In the genomic region with DNA sequence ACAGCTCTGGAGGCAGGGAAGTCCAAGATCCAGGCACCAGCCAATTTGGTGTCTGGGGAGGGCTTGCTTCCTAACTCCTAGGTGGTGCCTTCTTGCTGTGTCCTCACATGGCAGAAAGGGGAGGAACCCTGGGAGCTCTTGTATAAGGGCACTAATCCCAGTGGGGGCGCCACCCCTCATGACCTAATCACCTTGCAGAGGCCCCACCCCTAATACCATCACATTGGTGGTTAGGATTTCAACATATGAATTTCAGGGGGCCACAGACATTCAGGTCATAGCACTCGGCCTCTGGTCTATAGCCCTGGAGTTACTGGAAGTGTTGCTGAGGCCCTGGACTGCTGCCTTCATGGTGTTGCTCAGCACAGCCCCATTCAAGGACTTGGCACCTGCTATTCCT, we compare ENCODE assay signal across 34 cellular contexts. TPM values are rescaled to one million over a fixed set of nuclear protein-coding genes. Genes with fewer than 3 reads are reported as not detected.
DNase-seq lines count a peak whose midpoint lies in the region; ATAC-seq, FAIRE-seq and TF ChIP-seq lines count a peak whose summit lies in the region.
"Had no signal": no experiment of that assay in that cellular context is flagged by ENCODE, and none has a peak within 500 bp of the region (broad histone marks: within the 10 kb centered on the region; RNA-seq: fewer than 3 reads in every experiment).

No MANE protein-coding gene starts in this region.

- no peak for DNase-seq in activated naive CD8-positive, alpha-beta T cell treated with anti-CD3 and anti-CD28 coated beads, Interleukin-2, amount 50 U/mL, for 24 hours
- DNase-seq in activated naive CD8-positive, alpha-beta T cell treated with anti-CD3 and anti-CD28 coated beads for 36 hours = no peak
- peak; percentile 55 for DNase-seq in NB4 (ENCODE audit: low read depth)
- no peak for DNase-seq in K562 (ENCODE audit: extremely low read depth in 1 of 4, low spot score in 3 of 4)
- peak in 1 of 3 donors; percentile 30 for DNase-seq in right lobe of liver
- DNase-seq in NCI-H1694 treated with DMSO at 0.1 percent for 48 hours (lab: John Stamatoyannopoulos, UW) = no peak
- no peak for DNase-seq in HEK293T (ENCODE audit: extremely low spot score)
- DNase-seq: activated CD4-positive, alpha-beta T cell treated with anti-CD3 and anti-CD28 coated beads, Interleukin-2, amount 10 ng/mL, durations not matched to agents 24 days and 14 days; activated naive CD4-positive, alpha-beta T cell treated with anti-CD3 and anti-CD28 coated beads, Interleukin-2, amount 10 ng/mL, durations not matched to agents 7 days and 5 days; aorta; DMS79; esophagus squamous epithelium; hypothalamus; immature natural killer cell; left colon; mesenchymal stem cell; NCI-H1092 treated with DMSO at 0.1 percent for 48 hours; NCI-H187 treated with DMSO at 0.1 percent for 48 hours; NCI-H526; RPMI8226; SK-N-SH; stimulated activated CD4-positive, alpha-beta T cell treated with anti-CD3 and anti-CD28 coated beads, Interleukin-12 subunit alpha, Interleukin-12 subunit beta, amount 100 ng/mL, for 4 hours; stimulated activated CD4-positive, alpha-beta T cell treated with anti-CD3 and anti-CD28 coated beads, Interleukin-4, amount 100 ng/mL, for 1 hour; substantia nigra; upper lobe of left lung had no signal

- TF ChIP-seq CTCF in NB4 (IDR thresholded peaks at IDR 0.05; ENCODE audit: low read depth, low read length) (no peak), K562 (IDR thresholded peaks at IDR 0.05 in 2 of 3, conservative IDR thresholded peaks at IDR 0.05 in 1 of 3; ENCODE audit: insufficient read depth in 2 of 3, low read depth in 1 of 3, low read length in 3 of 3) (no peak), right lobe of liver (IDR thresholded peaks at IDR 0.05) (no peak)

- H3K4me2 ChIP-seq in K562 (ENCODE audit: insufficient read depth, low read length) = no peak overlapping the region
- H3K4me2 ChIP-seq: BLaER1, KMS-11, SK-N-SH had no signal

- no peak for ATAC-seq in activated naive CD8-positive, alpha-beta T cell treated with anti-CD3 and anti-CD28 coated beads, Interleukin-2, amount 50 U/mL, for 24 hours
- ATAC-seq in K562 (peak; percentile 67), right lobe of liver (peak; percentile 20 to 84 (median 65)), GM18520 (IDR thresholded peaks at IDR 0.05; ENCODE audit: unreplicated experiment) (no peak)
- ATAC-seq: left colon, sciatic nerve had no signal

- peak overlapping the region; percentile 36 for H3K27ac Mint-ChIP-seq in activated naive CD8-positive, alpha-beta T cell treated with anti-CD3 and anti-CD28 coated beads, Interleukin-2, amount 50 U/mL, for 24 hours
- no peak overlapping the region for H3K27ac Mint-ChIP-seq in activated naive CD8-positive, alpha-beta T cell treated with anti-CD3 and anti-CD28 coated beads for 36 hours
- H3K27ac Mint-ChIP-seq: activated CD4-positive, alpha-beta T cell treated with anti-CD3 and anti-CD28 coated beads, Interleukin-2, amount 10 ng/mL, durations not matched to agents 24 days and 14 days; activated naive CD4-positive, alpha-beta T cell treated with anti-CD3 and anti-CD28 coated beads, Interleukin-2, amount 10 ng/mL, durations not matched to agents 7 days and 5 days; activated T-helper 1 cell treated with anti-CD3 and anti-CD28 coated beads, Interleukin-12 subunit alpha, Interleukin-12 subunit beta, Interleukin-2, Interleukin-4 antibody, amounts not matched to agents 30 ng/mL and 10 ng/mL and 1 ng/mL, durations not matched to agents 14 hours and 24 hours and 36 hours; immature natural killer cell; progenitor cell of endocrine pancreas; T-helper 1 cell treated with Interleukin-12 subunit alpha and Interleukin-12 subunit beta and Interleukin-4 antibody, amounts not matched to agents 30 μg/mL and 1 μg/mL, for 36 hours had no signal

- H3K9me3 Mint-ChIP-seq in activated naive CD8-positive, alpha-beta T cell treated with anti-CD3 and anti-CD28 coated beads, Interleukin-2, amount 50 U/mL, for 24 hours = no peaks in the 10 kb centered on the region
- no peaks in the 10 kb centered on the region for H3K9me3 Mint-ChIP-seq in activated naive CD8-positive, alpha-beta T cell treated with anti-CD3 and anti-CD28 coated beads for 36 hours
- H3K9me3 Mint-ChIP-seq: activated CD4-positive, alpha-beta T cell treated with anti-CD3 and anti-CD28 coated beads, Interleukin-2, amount 10 ng/mL, durations not matched to agents 24 days and 14 days; activated naive CD4-positive, alpha-beta T cell treated with anti-CD3 and anti-CD28 coated beads, Interleukin-2, amount 10 ng/mL, durations not matched to agents 7 days and 5 days; activated T-helper 1 cell treated with anti-CD3 and anti-CD28 coated beads, Interleukin-12 subunit alpha, Interleukin-12 subunit beta, Interleukin-2, Interleukin-4 antibody, amounts not matched to agents 30 ng/mL and 10 ng/mL and 1 ng/mL, durations not matched to agents 14 hours and 24 hours and 36 hours; immature natural killer cell; T-helper 1 cell treated with Interleukin-12 subunit alpha and Interleukin-12 subunit beta and Interleukin-4 antibody, amounts not matched to agents 30 μg/mL and 1 μg/mL, for 36 hours had no signal

- H3K4me3 Mint-ChIP-seq in activated naive CD8-positive, alpha-beta T cell treated with anti-CD3 and anti-CD28 coated beads, Interleukin-2, amount 50 U/mL, for 24 hours = no peak overlapping the region
- no peak overlapping the region for H3K4me3 Mint-ChIP-seq in activated naive CD8-positive, alpha-beta T cell treated with anti-CD3 and anti-CD28 coated beads for 36 hours
- H3K4me3 Mint-ChIP-seq: activated CD4-positive, alpha-beta T cell treated with anti-CD3 and anti-CD28 coated beads, Interleukin-2, amount 10 ng/mL, durations not matched to agents 24 days and 14 days; activated naive CD4-positive, alpha-beta T cell treated with anti-CD3 and anti-CD28 coated beads, Interleukin-2, amount 10 ng/mL, durations not matched to agents 7 days and 5 days; activated T-helper 1 cell treated with anti-CD3 and anti-CD28 coated beads, Interleukin-12 subunit alpha, Interleukin-12 subunit beta, Interleukin-2, Interleukin-4 antibody, amounts not matched to agents 30 ng/mL and 10 ng/mL and 1 ng/mL, durations not matched to agents 14 hours and 24 hours and 36 hours; immature natural killer cell; T-helper 1 cell treated with Interleukin-12 subunit alpha and Interleukin-12 subunit beta and Interleukin-4 antibody, amounts not matched to agents 30 μg/mL and 1 μg/mL, for 36 hours had no signal

- H3K36me3 ChIP-seq in K562 (ENCODE audit: control insufficient read depth, insufficient read depth, low read length) (peaks cover 74% of the 10 kb centered on the region; the same call in 2 of the 3 replicates), right lobe of liver (peaks cover 0 to 73% (median 28%) of the 10 kb centered on the region in 4 donors)

- FAIRE-seq in K562 (lab: Jason Lieb, UNC) = no peak

- peaks cover 0 to 3% of the 10 kb centered on the region in 2 experiments; a peak in 2 of 5 replicates for H3K4me1 ChIP-seq in K562 (replicated peaks in 1 of 2; ENCODE audit: control insufficient read depth in 2 of 2, insufficient read depth in 2 of 2, low read length in 2 of 2)
- peaks cover 0 to 4% (median 0%) of the 10 kb centered on the region in 4 donors for H3K4me1 ChIP-seq in right lobe of liver
- H3K4me1 ChIP-seq: BLaER1, esophagus squamous epithelium, upper lobe of left lung had no signal

- H3K4me1 Mint-ChIP-seq in activated naive CD8-positive, alpha-beta T cell treated with anti-CD3 and anti-CD28 coated beads, Interleukin-2, amount 50 U/mL, for 24 hours = no peaks in the 10 kb centered on the region
- H3K4me1 Mint-ChIP-seq in activated naive CD8-positive, alpha-beta T cell treated with anti-CD3 and anti-CD28 coated beads for 36 hours = peaks cover 5% of the 10 kb centered on the region
- H3K4me1 Mint-ChIP-seq: activated CD4-positive, alpha-beta T cell treated with anti-CD3 and anti-CD28 coated beads, Interleukin-2, amount 10 ng/mL, durations not matched to agents 24 days and 14 days; activated naive CD4-positive, alpha-beta T cell treated with anti-CD3 and anti-CD28 coated beads, Interleukin-2, amount 10 ng/mL, durations not matched to agents 7 days and 5 days; immature natural killer cell had no signal

- no TSS peak for BruUV-seq in K562 (replicated peaks; lab: Mats Ljungman, UMichigan)

- H3K27me3 ChIP-seq in K562 (ENCODE audit: control insufficient read depth in 2 of 2, insufficient read depth in 2 of 2, low read length in 2 of 2) = no peaks in the 10 kb centered on the region
- no peaks in the 10 kb centered on the region for H3K27me3 ChIP-seq in right lobe of liver
- H3K27me3 ChIP-seq: BLaER1, cardiac muscle cell, esophagus squamous epithelium, neutrophil, upper lobe of left lung had no signal

- H4K20me1 ChIP-seq in K562 (replicated peaks; ENCODE audit: control insufficient read depth, insufficient read depth, low read length) = no peaks in the 10 kb centered on the region

- 79% methylated on average over 2 of the region's 2 CpGs for WGBS in K562 (ENCODE audit: insufficient coverage, low coverage, missing lambda C conversion rate)
- 100% methylated on average over 1 of the region's 2 CpGs for WGBS in right lobe of liver (ENCODE audit: insufficient coverage, low coverage, low lambda C conversion rate, missing lambda C conversion rate)

- intact Hi-C loops in K562 (cut with micrococcal nuclease) (no loop called here), right lobe of liver (cut with DNase I) (no loop called here)

- TF ChIP-seq EP300 in K562 (IDR thresholded peaks at IDR 0.05; ENCODE audit: low read length) = no peak

- H3K9me3 ChIP-seq in K562 (replicated peaks; ENCODE audit: control insufficient read depth, insufficient read depth, low read depth, low read length) (no peaks in the 10 kb centered on the region), right lobe of liver (no peaks in the 10 kb centered on the region)
- H3K9me3 ChIP-seq: BLaER1, esophagus squamous epithelium, neutrophil, SK-N-SH, upper lobe of left lung had no signal

- no peak for TF ChIP-seq POLR2A in NB4 (IDR thresholded peaks at IDR 0.05; ENCODE audit: extremely low read depth, insufficient read length)
- TF ChIP-seq POLR2A in K562 (conservative IDR thresholded peaks at IDR 0.05) = no peak
- TF ChIP-seq POLR2A in right lobe of liver (IDR thresholded peaks at IDR 0.05) = no peak

- no peaks in the 10 kb centered on the region for H3K79me2 ChIP-seq in K562 (ENCODE audit: control insufficient read depth, insufficient read depth, low read length)

- TF ChIP-seq RAD21 in K562 (CRISPR knock-in tag; conservative IDR thresholded peaks at IDR 0.05 in 1 of 2, IDR thresholded peaks at IDR 0.05 in 1 of 2) = no peak

- H3K27ac ChIP-seq in K562 (ENCODE audit: extremely low read depth, low read depth, low read length) (no peak overlapping the region; the same call in 2 of the 3 replicates), right lobe of liver (no peak overlapping the region)
- H3K27ac ChIP-seq: BLaER1, cardiac muscle cell, esophagus squamous epithelium, KMS-11, neutrophil, upper lobe of left lung had no signal

- CTCF ChIA-PET in K562 (lab: Yijun Ruan, JAX; ENCODE audit: low intra/inter-chr PET ratio) = no interaction called here
- CTCF ChIA-PET in HEK293T (lab: Yijun Ruan, JAX) = no interaction called here

- no peaks in the 10 kb centered on the region for H3K27me3 Mint-ChIP-seq in activated naive CD8-positive, alpha-beta T cell treated with anti-CD3 and anti-CD28 coated beads, Interleukin-2, amount 50 U/mL, for 24 hours
- no peaks in the 10 kb centered on the region for H3K27me3 Mint-ChIP-seq in activated naive CD8-positive, alpha-beta T cell treated with anti-CD3 and anti-CD28 coated beads for 36 hours
- H3K27me3 Mint-ChIP-seq: activated CD4-positive, alpha-beta T cell treated with anti-CD3 and anti-CD28 coated beads, Interleukin-2, amount 10 ng/mL, durations not matched to agents 24 days and 14 days; activated naive CD4-positive, alpha-beta T cell treated with anti-CD3 and anti-CD28 coated beads, Interleukin-2, amount 10 ng/mL, durations not matched to agents 7 days and 5 days; progenitor cell of endocrine pancreas had no signal

- POLR2A ChIA-PET in K562 (lab: Yijun Ruan, JAX) = interaction anchor here (0.9 to 1.3 kb wide), 3 partner anchors 13 to 102 kb away, joined by 3 to 8 read pairs (median 3); no protein-coding TSS in a partner anchor
- POLR2A ChIA-PET in HEK293T (lab: Yijun Ruan, JAX) = no interaction called here

- H2AFZ ChIP-seq in K562 (ENCODE audit: low read depth, low read length) = no peak overlapping the region

- H3K9me1 ChIP-seq in K562 (ENCODE audit: control insufficient read depth, insufficient read depth, low read length) = peaks cover 2% of the 10 kb centered on the region

- H3K4me3 ChIP-seq in NB4 (ENCODE audit: low read depth, low read length) (no peak overlapping the region), K562 (no peak overlapping the region), right lobe of liver (no peak overlapping the region)
- H3K4me3 ChIP-seq: BLaER1, cardiac muscle cell, esophagus squamous epithelium, upper lobe of left lung had no signal

- H3K9ac ChIP-seq in K562 (ENCODE audit: insufficient read depth in 1 of 2, low read depth in 2 of 2, low read length in 2 of 2) = no peak overlapping the region
- H3K9ac ChIP-seq: BLaER1, KMS-11, SK-N-SH had no signal

- in situ Hi-C loops in K562 (cut with MboI) = no loop called here

- H3K36me3 Mint-ChIP-seq in activated naive CD8-positive, alpha-beta T cell treated with anti-CD3 and anti-CD28 coated beads, Interleukin-2, amount 50 U/mL, for 24 hours (ENCODE audit: low read depth) = peaks cover 36% of the 10 kb centered on the region
- H3K36me3 Mint-ChIP-seq in activated naive CD8-positive, alpha-beta T cell treated with anti-CD3 and anti-CD28 coated beads for 36 hours = peaks cover 15% of the 10 kb centered on the region

RNA-seq across cellular contexts. Expression of a gene that starts 14.6 kb away (rescaled TPM):
- total RNA-seq in activated naive CD8-positive, alpha-beta T cell treated with anti-CD3 and anti-CD28 coated beads for 36 hours = 10 to 100 TPM; 64.3 to 68.5 TPM
- total RNA-seq in K562 (2011; cell fraction: chromatin; rRNA removed; ENCODE audit: low replicate concordance) = 73.2 and 111 TPM in 2 replicates
- 69.7 and 70.4 TPM in 2 replicates for total RNA-seq in K562 (2011; cell fraction: nucleolus; rRNA removed)
- total RNA-seq in K562 (2011; cell fraction: nucleoplasm; rRNA removed) = 93.6 and 131 TPM in 2 replicates
- 143 and 187 TPM in 2 replicates for total RNA-seq in K562 (2014; rRNA removed)
- total RNA-seq in K562 (2014; rRNA removed; fragmentation: Illumina TruSeq; extraction: Trizol) = 34.1 and 34.5 TPM in 2 replicates
- 61.7 and 78.2 TPM in 2 replicates for total RNA-seq in K562 (2015; rRNA removed; fragmentation: Illumina TruSeq; extraction: Trizol)
- total RNA-seq in K562 (2021) = 66.4 and 71.7 TPM in 2 replicates
- polyA plus RNA-seq in K562 (2011; rRNA removed) = 61.3 and 68.5 TPM in 2 replicates
- polyA plus RNA-seq in K562 (2011; cell fraction: cytosol; rRNA removed) = 61.8 and 93.1 TPM in 2 replicates
- polyA plus RNA-seq in K562 (2011; cell fraction: nucleus; rRNA removed) = 51.5 and 53.5 TPM in 2 replicates
- 76.1 and 85.2 TPM in 2 replicates for polyA plus RNA-seq in K562 (2012)
- 31.0 and 60.0 TPM in 2 replicates for polyA plus RNA-seq in K562 (2014; fragmentation: Illumina TruSeq; extraction: Trizol)
- polyA plus RNA-seq in K562 (2014; fragmentation: Nextera tagmentation; extraction: Ambion mirVana) = 10 to 100 TPM; 12.2 to 22.8 TPM
- polyA plus RNA-seq in K562 (2014; rRNA removed) = 92.2 and 107 TPM in 2 replicates
- 29.3 and 37.7 TPM in 2 replicates for polyA minus RNA-seq in K562 (2011; rRNA and poly(A)+ RNA removed)
- polyA minus RNA-seq in K562 (2011; cell fraction: cytosol; rRNA and poly(A)+ RNA removed) = 23.0 and 42.7 TPM in 2 replicates
- polyA minus RNA-seq in K562 (2011; cell fraction: nucleus; rRNA and poly(A)+ RNA removed) = 13.3 and 29.5 TPM in 2 replicates
- total RNA-seq in right lobe of liver = 10 to 100 TPM; 20.0 to 56.4 (median 28.4) TPM

RNA-seq across cellular contexts. Expression of a gene that starts 15.2 kb away (rescaled TPM):
- 1 to 10 TPM; 1.3 to 1.8 TPM for total RNA-seq in activated naive CD8-positive, alpha-beta T cell treated with anti-CD3 and anti-CD28 coated beads for 36 hours
- total RNA-seq in K562 (2011; cell fraction: chromatin; rRNA removed; ENCODE audit: low replicate concordance) = 69.4 and 86.7 TPM in 2 replicates
- total RNA-seq in K562 (2011; cell fraction: nucleolus; rRNA removed) = 33.5 and 44.6 TPM in 2 replicates
- 42.5 and 56.6 TPM in 2 replicates for total RNA-seq in K562 (2011; cell fraction: nucleoplasm; rRNA removed)
- total RNA-seq in K562 (2014; rRNA removed) (23.9 and 25.2 TPM in 2 replicates), K562 (2014; rRNA removed; fragmentation: Illumina TruSeq; extraction: Trizol) (16.6 and 19.0 TPM in 2 replicates), K562 (2015; rRNA removed; fragmentation: Illumina TruSeq; extraction: Trizol) (16.2 and 19.1 TPM in 2 replicates), K562 (2021) (17.2 and 18.2 TPM in 2 replicates), right lobe of liver (1 to 10 TPM; 1.0 to 6.2 (median 2.4) TPM)
- polyA plus RNA-seq in K562 (2011; rRNA removed) (20.0 and 22.2 TPM in 2 replicates), K562 (2014; fragmentation: Illumina TruSeq; extraction: Trizol) (16.5 and 18.1 TPM in 2 replicates), K562 (2014; fragmentation: Nextera tagmentation; extraction: Ambion mirVana) (10 to 100 TPM; 17.4 to 24.3 TPM), K562 (2014; rRNA removed) (27.7 and 31.0 TPM in 2 replicates)
- polyA plus RNA-seq in K562 (2011; cell fraction: cytosol; rRNA removed) = 12.2 and 17.2 TPM in 2 replicates
- polyA plus RNA-seq in K562 (2011; cell fraction: nucleus; rRNA removed) = 42.3 and 43.1 TPM in 2 replicates
- polyA plus RNA-seq in K562 (2012) = 12.5 and 19.8 TPM in 2 replicates
- polyA minus RNA-seq in K562 (2011; rRNA and poly(A)+ RNA removed) = 38.6 and 40.6 TPM in 2 replicates
- 10.4 and 13.1 TPM in 2 replicates for polyA minus RNA-seq in K562 (2011; cell fraction: cytosol; rRNA and poly(A)+ RNA removed)
- 18.7 and 32.1 TPM in 2 replicates for polyA minus RNA-seq in K562 (2011; cell fraction: nucleus; rRNA and poly(A)+ RNA removed)

RNA-seq across cellular contexts. Expression of a gene that starts 44.5 kb away (rescaled TPM):
- total RNA-seq in activated naive CD8-positive, alpha-beta T cell treated with anti-CD3 and anti-CD28 coated beads for 36 hours = not detected
- 0.53 TPM in 1 of 2 replicates, not detected in the other for total RNA-seq in K562 (2011; cell fraction: chromatin; rRNA removed; ENCODE audit: low replicate concordance)
- 0.33 TPM in 1 of 2 replicates, not detected in the other for total RNA-seq in K562 (2011; cell fraction: nucleolus; rRNA removed)
- not detected in 2 replicates for total RNA-seq in K562 (2011; cell fraction: nucleoplasm; rRNA removed)
- total RNA-seq in K562 (2014; rRNA removed) (0.23 TPM in 1 of 2 replicates, not detected in the other), K562 (2014; rRNA removed; fragmentation: Illumina TruSeq; extraction: Trizol) (not detected in 2 replicates), K562 (2015; rRNA removed; fragmentation: Illumina TruSeq; extraction: Trizol) (not detected in 2 replicates), K562 (2021) (0.29 TPM in 2 replicates), right lobe of liver (1,000 to 10,000 TPM in 4 of 6 experiments, 100 to 1,000 TPM in 2; 649 to 1,803 (median 1,080) TPM)
- polyA plus RNA-seq in K562 (2011; rRNA removed) (0.06 TPM in 1 of 2 replicates, not detected in the other), K562 (2014; fragmentation: Illumina TruSeq; extraction: Trizol) (not detected in 2 replicates), K562 (2014; fragmentation: Nextera tagmentation; extraction: Ambion mirVana) (under 1 TPM; 0.07 TPM), K562 (2014; rRNA removed) (0.09 TPM in 1 of 2 replicates, not detected in the other)
- polyA plus RNA-seq in K562 (2011; cell fraction: cytosol; rRNA removed) = 0.04 and 0.18 TPM in 2 replicates
- polyA plus RNA-seq in K562 (2011; cell fraction: nucleus; rRNA removed) = not detected in 2 replicates
- polyA plus RNA-seq in K562 (2012) = 0.08 and 0.36 TPM in 2 replicates
- 0.53 TPM in 1 of 2 replicates, not detected in the other for polyA minus RNA-seq in K562 (2011; rRNA and poly(A)+ RNA removed)
- polyA minus RNA-seq in K562 (2011; cell fraction: cytosol; rRNA and poly(A)+ RNA removed) = not detected in 2 replicates
- polyA minus RNA-seq in K562 (2011; cell fraction: nucleus; rRNA and poly(A)+ RNA removed) = not detected in 2 replicates
- total RNA-seq: activated CD4-positive, alpha-beta T cell treated with anti-CD3 and anti-CD28 coated beads, Interleukin-2, amount 10 ng/mL, durations not matched to agents 24 days and 14 days; activated T-helper 1 cell treated with anti-CD3 and anti-CD28 coated beads, Interleukin-12 subunit alpha, Interleukin-12 subunit beta, Interleukin-2, Interleukin-4 antibody, amounts not matched to agents 30 ng/mL and 10 ng/mL and 1 ng/mL, durations not matched to agents 14 hours and 24 hours and 36 hours; cardiac muscle cell; progenitor cell of endocrine pancreas had no signal
- polyA plus RNA-seq: cardiac muscle cell, immature natural killer cell had no signal

Comparison
In these comparisons a context has a peak if more than half of its experiments do, and no peak if none do; other contexts are left out.
1. ATAC-seq: peak in K562 (single experiment) and right lobe of liver (4 of 4); none in activated naive CD8-positive, alpha-beta T cell treated with anti-CD3 and anti-CD28 coated beads, Interleukin-2, amount 50 U/mL, for 24 hours (single experiment) and GM18520 (single experiment).
2. RNA of a gene that starts 44.5 kb away (total RNA-seq): 649 to 1,803 TPM in right lobe of liver; 0.23 to 0.53 TPM in K562 and not detected in activated naive CD8-positive, alpha-beta T cell treated with anti-CD3 and anti-CD28 coated beads for 36 hours; every median in the first group is over 100 times any median in the second.